31 cellular contexts compared by ENCODE assay signal in the genomic region with DNA sequence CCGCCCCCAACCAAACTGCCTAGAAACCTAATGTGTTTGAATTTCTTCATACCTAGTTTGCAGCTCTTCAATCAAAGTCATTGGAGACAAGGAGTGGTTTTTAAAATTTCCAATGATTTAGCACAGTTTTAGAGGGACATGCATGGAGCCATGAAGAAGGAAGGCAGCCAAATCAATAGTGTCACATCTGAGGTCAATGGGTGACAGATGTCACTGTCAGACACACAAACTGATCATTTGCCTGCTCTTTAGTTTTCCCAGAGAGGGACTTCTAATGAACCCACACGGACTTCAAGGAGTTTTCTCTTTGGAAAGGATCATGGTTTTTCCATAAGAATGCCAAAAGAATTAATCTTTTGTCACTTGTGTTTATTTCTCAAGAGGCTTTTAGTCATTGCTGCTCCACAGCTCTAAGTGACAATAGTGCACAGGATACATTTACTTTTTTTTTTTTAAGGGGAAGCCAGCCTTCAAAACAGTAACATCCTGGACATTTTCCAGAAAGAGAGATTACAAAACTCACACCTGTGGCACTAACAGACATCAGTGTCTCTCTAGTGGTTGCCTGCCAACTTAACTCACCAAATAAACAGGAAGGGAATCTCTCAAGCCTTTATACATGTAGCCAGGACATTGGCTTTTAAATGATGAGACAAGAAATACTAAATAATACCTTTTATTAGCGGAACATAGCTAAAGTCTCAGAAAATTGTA.
DNase-seq lines count a peak whose midpoint lies in the region; ATAC-seq, FAIRE-seq and TF ChIP-seq lines count a peak whose summit lies in the region.
"Had no signal": no experiment of that assay in that cellular context is flagged by ENCODE, and none has a peak within 500 bp of the region (broad histone marks: within the 10 kb centered on the region; RNA-seq: fewer than 3 reads in every experiment).

No MANE protein-coding gene starts in this region.

- H3K4me3 ChIP-seq in right lobe of liver: no peak overlapping the region
- H3K4me3 ChIP-seq in HepG2 (replicated peaks in 1 of 3; ENCODE audit: insufficient read depth in 1 of 3, low read depth in 2 of 3, low read length in 3 of 3): no peak overlapping the region
- no peak overlapping the region for H3K4me3 ChIP-seq in upper lobe of right lung
- H3K4me3 ChIP-seq: neural progenitor cell, SJSA1, thyroid gland had no signal

- H3K4me3 Mint-ChIP-seq in naive thymus-derived CD8-positive, alpha-beta T cell: no peak overlapping the region
- H3K4me3 Mint-ChIP-seq: activated CD4-positive, alpha-beta T cell treated with anti-CD3 and anti-CD28 coated beads for 36 hours; activated CD8-positive, alpha-beta T cell treated with anti-CD3 and anti-CD28 coated beads for 36 hours; activated naive CD4-positive, alpha-beta T cell treated with anti-CD3 and anti-CD28 coated beads, Interleukin-2, amount 10 ng/mL, durations not matched to agents 7 days and 5 days; activated T-helper 17 cell treated with anti-CD3 and anti-CD28 coated beads, Interleukin-2, amount 50 U/mL, for 72 hours; B cell; CD4-positive, alpha-beta memory T cell; memory B cell; neural progenitor cell; stimulated activated naive CD8-positive, alpha-beta T cell treated with anti-CD3 and anti-CD28 coated beads, Interleukin-15, Interleukin-2, amounts not matched to agents 100 ng/mL and 50 ng/mL, for 24 hours had no signal

- H3K27me3 Mint-ChIP-seq in naive thymus-derived CD8-positive, alpha-beta T cell: peaks cover 0 to 5% (median 0%) of the 10 kb centered on the region in 5 donors
- H3K27me3 Mint-ChIP-seq: activated CD8-positive, alpha-beta T cell treated with anti-CD3 and anti-CD28 coated beads for 36 hours; activated naive CD4-positive, alpha-beta T cell treated with anti-CD3 and anti-CD28 coated beads, Interleukin-2, amount 10 ng/mL, durations not matched to agents 7 days and 5 days; B cell; CD4-positive, alpha-beta memory T cell; stimulated activated naive CD8-positive, alpha-beta T cell treated with anti-CD3 and anti-CD28 coated beads, Interleukin-15, Interleukin-2, amounts not matched to agents 100 ng/mL and 50 ng/mL, for 24 hours had no signal

- H3K36me3 Mint-ChIP-seq in naive thymus-derived CD8-positive, alpha-beta T cell: peaks cover 0 to 3% (median 0%) of the 10 kb centered on the region in 3 donors
- H3K36me3 Mint-ChIP-seq: activated naive CD4-positive, alpha-beta T cell treated with anti-CD3 and anti-CD28 coated beads, Interleukin-2, amount 10 ng/mL, durations not matched to agents 7 days and 5 days; CD4-positive, alpha-beta memory T cell; memory B cell; neural progenitor cell had no signal

- no peak overlapping the region for H3K4me2 ChIP-seq in HepG2 (ENCODE audit: low read depth, low read length)
- H3K4me2 ChIP-seq: neural progenitor cell had no signal

- no peaks in the 10 kb centered on the region for H3K4me1 Mint-ChIP-seq in naive thymus-derived CD8-positive, alpha-beta T cell
- H3K4me1 Mint-ChIP-seq: activated CD4-positive, alpha-beta T cell treated with anti-CD3 and anti-CD28 coated beads for 36 hours; activated naive CD4-positive, alpha-beta T cell treated with anti-CD3 and anti-CD28 coated beads, Interleukin-2, amount 10 ng/mL, durations not matched to agents 7 days and 5 days; activated T-helper 17 cell treated with anti-CD3 and anti-CD28 coated beads, Interleukin-2, amount 50 U/mL, for 72 hours; B cell; CD4-positive, alpha-beta memory T cell; memory B cell; neural progenitor cell had no signal

- 20% methylated on average over 3 of the region's 3 CpGs for WGBS in right lobe of liver (ENCODE audit: insufficient coverage, low coverage, low lambda C conversion rate, missing lambda C conversion rate)
- WGBS in HepG2 (ENCODE audit: low lambda C conversion rate): 63% methylated on average over 3 of the region's 3 CpGs

- H4K20me1 ChIP-seq in HepG2 (ENCODE audit: insufficient read depth, low read length): no peaks in the 10 kb centered on the region

- H3K9me3 Mint-ChIP-seq in naive thymus-derived CD8-positive, alpha-beta T cell: no peaks in the 10 kb centered on the region
- H3K9me3 Mint-ChIP-seq: activated CD8-positive, alpha-beta T cell treated with anti-CD3 and anti-CD28 coated beads for 36 hours; activated naive CD4-positive, alpha-beta T cell treated with anti-CD3 and anti-CD28 coated beads, Interleukin-2, amount 10 ng/mL, durations not matched to agents 7 days and 5 days; activated T-helper 17 cell treated with anti-CD3 and anti-CD28 coated beads, Interleukin-2, amount 50 U/mL, for 72 hours; CD4-positive, alpha-beta memory T cell; neural progenitor cell; stimulated activated naive CD8-positive, alpha-beta T cell treated with anti-CD3 and anti-CD28 coated beads, Interleukin-15, Interleukin-2, amounts not matched to agents 100 ng/mL and 50 ng/mL, for 24 hours had no signal

- CTCF ChIA-PET in HepG2 (lab: Yijun Ruan, JAX; ENCODE audit: low intra/inter-chr PET ratio, low total read pairs): no interaction called here

- no peak for TF ChIP-seq RAD21 in HepG2 (CRISPR knock-in tag; IDR thresholded peaks at IDR 0.05)

- TF ChIP-seq POLR2A in right lobe of liver (IDR thresholded peaks at IDR 0.05) (no peak), HepG2 (IDR thresholded peaks at IDR 0.05; ENCODE audit: insufficient read depth in 1 of 2, low read depth in 2 of 2, low read length in 2 of 2) (no peak)

- H3K4me1 ChIP-seq in right lobe of liver (peaks cover 0 to 6% (median 0%) of the 10 kb centered on the region in 4 donors), HepG2 (ENCODE audit: insufficient read depth, low read length) (no peaks in the 10 kb centered on the region), upper lobe of right lung (no peaks in the 10 kb centered on the region)
- H3K4me1 ChIP-seq: neural progenitor cell, thyroid gland had no signal

- DNase-seq in right lobe of liver: no peak
- DNase-seq in HepG2 (ENCODE audit: low spot score): no peak
- peak; percentile 39 for DNase-seq in RPMI8226
- no peak for DNase-seq in left lobe of liver (ENCODE audit: low spot score)
- DNase-seq in upper lobe of right lung: no peak
- DNase-seq in HPDE6-E6E7 (ENCODE audit: extremely low spot score): no peak
- DNase-seq in naive thymus-derived CD8-positive, alpha-beta T cell: no peak
- no peak for DNase-seq in medulla oblongata (ENCODE audit: extremely low spot score)
- DNase-seq: ACHN; activated CD4-positive, alpha-beta T cell treated with anti-CD3 and anti-CD28 coated beads for 36 hours; activated CD8-positive, alpha-beta T cell treated with anti-CD3 and anti-CD28 coated beads for 36 hours; activated naive CD4-positive, alpha-beta T cell treated with anti-CD3 and anti-CD28 coated beads, Interleukin-2, amount 10 ng/mL, durations not matched to agents 7 days and 5 days; CD4-positive, alpha-beta memory T cell; hippocampal formation; Kasumi-1; NCI-H1092; NCI-H446; NCI-H748 treated with DMSO at 0.1 percent for 48 hours; stimulated activated CD4-positive, alpha-beta T cell treated with anti-CD3 and anti-CD28 coated beads, Interleukin-1b, Interleukin-23, amount 100 ng/mL, for 48 hours; T-helper 9 cell; thyroid gland had no signal

- POLR2A ChIA-PET in HepG2 (lab: Yijun Ruan, JAX): no interaction called here
- POLR2A ChIA-PET in naive thymus-derived CD8-positive, alpha-beta T cell (lab: Charles Lee): no interaction called here

- no peak overlapping the region for H2AFZ ChIP-seq in HepG2 (ENCODE audit: low read length)
- H2AFZ ChIP-seq: neural progenitor cell had no signal

- H3K27ac Mint-ChIP-seq in naive thymus-derived CD8-positive, alpha-beta T cell: no peak overlapping the region
- H3K27ac Mint-ChIP-seq: activated CD4-positive, alpha-beta T cell treated with anti-CD3 and anti-CD28 coated beads for 36 hours; activated CD8-positive, alpha-beta T cell treated with anti-CD3 and anti-CD28 coated beads for 36 hours; activated naive CD4-positive, alpha-beta T cell treated with anti-CD3 and anti-CD28 coated beads, Interleukin-2, amount 10 ng/mL, durations not matched to agents 7 days and 5 days; activated T-helper 17 cell treated with anti-CD3 and anti-CD28 coated beads, Interleukin-2, amount 50 U/mL, for 72 hours; B cell; CD4-positive, alpha-beta memory T cell; memory B cell; neural progenitor cell; stimulated activated naive CD8-positive, alpha-beta T cell treated with anti-CD3 and anti-CD28 coated beads, Interleukin-15, Interleukin-2, amounts not matched to agents 100 ng/mL and 50 ng/mL, for 24 hours had no signal

- in situ Hi-C loops in HepG2 (cut with HindIII; ENCODE audit: extremely low pct_ligation_motif_present, low pct_unique_long_range_greater_than_20kb): no loop called here

- H3K27me3 ChIP-seq in right lobe of liver (no peaks in the 10 kb centered on the region), HepG2 (ENCODE audit: control insufficient read depth in 1 of 2, insufficient read depth in 2 of 2, low read length in 2 of 2) (no peaks in the 10 kb centered on the region), upper lobe of right lung (no peaks in the 10 kb centered on the region)
- H3K27me3 ChIP-seq: neural progenitor cell, SJSA1, thyroid gland had no signal

- ATAC-seq in right lobe of liver: peak; percentile 63 to 89 (median 78)
- no peak for ATAC-seq in HepG2
- peak; percentile 79 for ATAC-seq in left lobe of liver
- no peak for ATAC-seq in upper lobe of right lung
- no peak for ATAC-seq in naive thymus-derived CD8-positive, alpha-beta T cell
- ATAC-seq: activated CD4-positive, alpha-beta T cell treated with anti-CD3 and anti-CD28 coated beads for 36 hours; activated CD8-positive, alpha-beta T cell treated with anti-CD3 and anti-CD28 coated beads for 36 hours; activated T-helper 17 cell treated with anti-CD3 and anti-CD28 coated beads, Interleukin-2, amount 50 U/mL, for 72 hours had no signal

- H3K79me2 ChIP-seq in HepG2 (ENCODE audit: insufficient read depth, low read length): no peaks in the 10 kb centered on the region

- H3K27ac ChIP-seq in right lobe of liver: no peak overlapping the region
- H3K27ac ChIP-seq in HepG2 (ENCODE audit: extremely low read length, insufficient read depth, low read length): no peak overlapping the region
- H3K27ac ChIP-seq in upper lobe of right lung: peak overlapping the region; percentile 36
- H3K27ac ChIP-seq: HL-60, neural progenitor cell, SJSA1, thyroid gland, VCaP had no signal

- no peaks in the 10 kb centered on the region for H3K36me3 ChIP-seq in right lobe of liver
- H3K36me3 ChIP-seq in HepG2 (replicated peaks in 1 of 2; ENCODE audit: control insufficient read depth in 1 of 2, insufficient read depth in 2 of 2, low read length in 2 of 2): no peaks in the 10 kb centered on the region
- H3K36me3 ChIP-seq in upper lobe of right lung: no peaks in the 10 kb centered on the region
- H3K36me3 ChIP-seq: neural progenitor cell, SJSA1, thyroid gland had no signal

- FAIRE-seq in HepG2 (lab: Jason Lieb, UNC): no peak
- FAIRE-seq: GM19239, RCC 7860 had no signal

- intact Hi-C loops in right lobe of liver (cut with DNase I): no loop called here
- intact Hi-C loops in HepG2 (cut with micrococcal nuclease; ENCODE audit: unreplicated experiment): no loop called here
- intact Hi-C loops in upper lobe of right lung (cut with DNase I): no loop called here

- TF ChIP-seq EP300 in HepG2 (IDR thresholded peaks at IDR 0.05; ENCODE audit: low read depth in 2 of 2, low read length in 2 of 2) (no peak), HepG2 (CRISPR knock-in tag; IDR thresholded peaks at IDR 0.05; ENCODE audit: borderline replicate concordance) (no peak)

- H3K9me3 ChIP-seq in right lobe of liver: no peaks in the 10 kb centered on the region
- H3K9me3 ChIP-seq in HepG2 (ENCODE audit: low read length): no peaks in the 10 kb centered on the region
- no peaks in the 10 kb centered on the region for H3K9me3 ChIP-seq in upper lobe of right lung
- H3K9me3 ChIP-seq: SJSA1, thyroid gland had no signal

- TF ChIP-seq CTCF in right lobe of liver (IDR thresholded peaks at IDR 0.05) (no peak), HepG2 (CRISPR knock-in tag; IDR thresholded peaks at IDR 0.05) (no peak), upper lobe of right lung (IDR thresholded peaks at IDR 0.05) (no peak)

- H3K9ac ChIP-seq in HepG2 (ENCODE audit: insufficient read depth, low read depth, low read length): no peak overlapping the region
- H3K9ac ChIP-seq: neural progenitor cell had no signal

- BruUV-seq in HepG2 (replicated peaks; lab: Mats Ljungman, UMichigan): no TSS peak

Comparison
In these comparisons a context has a peak if more than half of its experiments do, and no peak if none do; other contexts are left out.
1. ATAC-seq: peak in right lobe of liver (4 of 4) and left lobe of liver (single experiment); none in HepG2 (single experiment), upper lobe of right lung (single experiment) and naive thymus-derived CD8-positive, alpha-beta T cell (0 of 2).